In genomic region chr19:5855151-5855550, GRCh38 we compare ENCODE assay signal across 10 cellular contexts. TPM values are rescaled to one million over a fixed set of nuclear protein-coding genes. Genes with fewer than 3 reads are reported as not detected.
A peak's percentile ranks its signal among the peaks of the same experiment; 100 is the strongest.
DNase-seq lines count a peak whose midpoint lies in the region; TF ChIP-seq lines count a peak whose summit lies in the region.
"Not testable (repeated sequence)": the region's sequence is repeated elsewhere in the genome, so short reads cannot be mapped to it uniquely, and the experiment has no call there.
"Had no signal": no experiment of that assay in that cellular context is flagged by ENCODE, and none has a peak within 500 bp of the region (broad histone marks: within the 10 kb centered on the region; RNA-seq: fewer than 3 reads in every experiment).

No MANE protein-coding gene starts in this region.

- not testable (repeated sequence) for H3K27ac Mint-ChIP-seq in neural progenitor cell

- POLR2A ChIA-PET in HEK293 (lab: Yijun Ruan, JAX) = not testable (repeated sequence)

- not testable (repeated sequence) for H3K4me1 ChIP-seq in HEK293 (ENCODE audit: control insufficient read depth, insufficient read depth, low read length)
- H3K4me1 ChIP-seq in neural progenitor cell = peaks cover 29% of the 10 kb centered on the region

- H3K36me3 Mint-ChIP-seq in neural progenitor cell = not testable (repeated sequence)

- not testable (repeated sequence) for TF ChIP-seq CTCF in HEK293 (tag by site-specific recombination; IDR thresholded peaks at IDR 0.05); neural progenitor cell (IDR thresholded peaks at IDR 0.05)

- not testable (repeated sequence) for H3K9ac ChIP-seq in neural progenitor cell

- not testable (repeated sequence) for H2AFZ ChIP-seq in neural progenitor cell (replicated peaks)

- not testable (repeated sequence) for H3K36me3 ChIP-seq in HEK293 (ENCODE audit: control insufficient read depth in 2 of 2, insufficient read depth in 1 of 2, low read length in 2 of 2); neural progenitor cell

- not testable (repeated sequence) for H3K27me3 Mint-ChIP-seq in neural progenitor cell (ENCODE audit: insufficient read depth, low read depth)

- not testable (repeated sequence) for H3K9me3 ChIP-seq in HEK293 (ENCODE audit: control insufficient read depth, insufficient read depth, low read depth, low read length); neural progenitor cell (ENCODE audit: low read depth)

- peak overlapping the region; percentile 45 for H3K4me2 ChIP-seq in neural progenitor cell

- not testable (repeated sequence) for H3K9me3 Mint-ChIP-seq in neural progenitor cell

- peak; percentile 74 for DNase-seq in D341Med (ENCODE audit: low spot score)
- DNase-seq in NCI-H82 treated with DMSO at 0.1 percent for 48 hours (lab: John Stamatoyannopoulos, UW; ENCODE audit: unreplicated experiment) = peak; percentile 79
- DNase-seq in epidermal melanocyte (ENCODE audit: insufficient read length, low spot score) = peak; percentile 2
- DNase-seq in neural progenitor cell (ENCODE audit: low spot score) = peak; percentile 68

- H3K4me3 Mint-ChIP-seq in neural progenitor cell = not testable (repeated sequence)

- H3K27me3 ChIP-seq in neural progenitor cell = not testable (repeated sequence)

- CTCF ChIA-PET in HEK293 (lab: Yijun Ruan, JAX) = not testable (repeated sequence)

- H3K27ac ChIP-seq in HEK293 (ENCODE audit: extremely low read depth, low read depth, low read length); neural progenitor cell: not testable (repeated sequence)

- not testable (repeated sequence) for H3K4me3 ChIP-seq in HEK293 (ENCODE audit: low read depth, low read length); neural progenitor cell

- H3F3A ChIP-seq in neural progenitor cell (ENCODE audit: low read depth) = not testable (repeated sequence)

- H3K4me1 Mint-ChIP-seq in neural progenitor cell = not testable (repeated sequence)

- H4K20me1 ChIP-seq in neural progenitor cell (ENCODE audit: low read depth) = not testable (repeated sequence)

- not testable (repeated sequence) for H3K79me2 ChIP-seq in neural progenitor cell (ENCODE audit: low read depth)

TF ChIP-seq in HEK293, 187 proteins besides CTCF, POLR2A, EP300 and RAD21:
- peak; percentile 24; the same call in 1 of the 2 replicates for TF ChIP-seq EGR2 (tag by site-specific recombination; IDR thresholded peaks at IDR 0.05; ENCODE audit: low read depth)

RNA-seq across cellular contexts. Expression of gene FUT3, which starts 3.9 kb away (rescaled TPM):
- 0.34 TPM in 1 of 2 replicates, not detected in the other for total RNA-seq in neural progenitor cell (ENCODE audit: low replicate concordance)
- total RNA-seq: A673, B cell had no signal

RNA-seq across cellular contexts. Expression of gene FUT5, which starts 15.2 kb away (rescaled TPM):
- total RNA-seq in neural progenitor cell (ENCODE audit: low replicate concordance) = 0.09 TPM in 1 of 2 replicates, not detected in the other
- total RNA-seq: A673, B cell, Caco-2, Calu3 had no signal

RNA-seq across cellular contexts. Expression of gene FUT6, which starts 15.6 kb away (rescaled TPM):
- total RNA-seq in neural progenitor cell (ENCODE audit: low replicate concordance) = not detected in 2 replicates
- total RNA-seq: A673; B cell; Caco-2; CD8-positive, alpha-beta T cell had no signal

RNA-seq across cellular contexts. Expression of gene NDUFA11, which starts 48.4 kb away (rescaled TPM):
- total RNA-seq in neural progenitor cell (ENCODE audit: low replicate concordance) = 102 and 197 TPM in 2 replicates

RNA-seq across cellular contexts. Expression of gene VMAC, which starts 49.5 kb away (rescaled TPM):
- total RNA-seq in neural progenitor cell (ENCODE audit: low replicate concordance) = 4.6 and 6.8 TPM in 2 replicates

Comparison
In these comparisons a context has a peak if more than half of its experiments do, and no peak if none do; other contexts are left out.
1. DNase-seq: peak in every context shown above with its lines; median percentile 79 in NCI-H82 treated with DMSO at 0.1 percent for 48 hours; 74 in D341Med; 68 in neural progenitor cell; 2 in epidermal melanocyte.